ENCODE assay signal across 17 cellular contexts in the genomic region with DNA sequence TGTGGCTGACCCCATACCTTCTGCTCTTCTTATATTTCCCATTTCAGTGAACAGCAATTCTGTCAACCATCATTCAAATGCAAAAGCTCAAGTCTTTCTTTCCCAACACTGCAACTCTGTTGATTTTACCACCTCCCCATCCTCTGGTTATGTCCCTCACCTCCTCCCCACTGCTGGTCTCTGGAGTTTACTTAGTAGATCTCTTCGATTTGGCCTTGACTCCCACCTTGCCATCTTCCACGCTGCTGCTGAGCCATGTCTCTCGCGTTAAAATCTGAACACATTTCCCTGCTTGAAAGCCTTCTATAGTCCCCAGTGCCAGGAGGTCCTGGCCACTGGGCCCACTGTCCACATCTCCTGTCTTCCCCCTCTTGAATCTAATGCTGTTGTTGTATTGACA.
A peak's percentile ranks its signal among the peaks of the same experiment; 100 is the strongest.
DNase-seq lines count a peak whose midpoint lies in the region; ATAC-seq lines count a peak whose summit lies in the region.
"Had no signal": no experiment of that assay in that cellular context is flagged by ENCODE, and none has a peak within 500 bp of the region (broad histone marks: within the 10 kb centered on the region; RNA-seq: fewer than 3 reads in every experiment).

No MANE protein-coding gene starts in this region.

- no peak overlapping the region for H3K27ac ChIP-seq in CD8-positive, alpha-beta memory T cell (ENCODE audit: low read depth, low read length)
- H3K27ac ChIP-seq: RWPE1 had no signal

- DNase-seq in activated T-cell treated with anti-CD3 and anti-CD28 coated beads, Interleukin-2, amount 50 U/mL, for 24 hours, result no peak
- DNase-seq in activated T-cell treated with anti-CD3 and anti-CD28 coated beads, Interleukin-2, amount 50 U/mL, for 1 hour, result no peak
- DNase-seq in CD8-positive, alpha-beta memory T cell, result no peak
- no peak for DNase-seq in activated naive CD8-positive, alpha-beta T cell treated with anti-CD3 and anti-CD28 coated beads for 36 hours
- no peak for DNase-seq in natural killer cell treated with Interleukin-12 subunit alpha and Interleukin-12 subunit beta and Interleukin-15 and Interleukin-18, amount 100 ng/mL, for 72 hours (ENCODE audit: low spot score)
- DNase-seq in SK-N-DZ (ENCODE audit: low spot score) (no peak), DMS79 treated with DMSO at 0.1 percent for 48 hours (lab: John Stamatoyannopoulos, UW) (no peak)
- DNase-seq in stimulated activated naive CD4-positive, alpha-beta T cell treated with Interleukin-2 at 50 U/mL for 16 hours (lab: John Stamatoyannopoulos, UW), result no peak
- DNase-seq: CD4-positive, CD25-positive, alpha-beta regulatory T cell; DMS79; H9; NCI-H1417; NCI-H1930; NCI-H2171; NCI-H446; PC-3 had no signal

- H3K27me3 Mint-ChIP-seq in activated T-cell treated with anti-CD3 and anti-CD28 coated beads, Interleukin-2, amount 50 U/mL, for 24 hours, result no peaks in the 10 kb centered on the region
- no peaks in the 10 kb centered on the region for H3K27me3 Mint-ChIP-seq in CD8-positive, alpha-beta memory T cell
- no peaks in the 10 kb centered on the region for H3K27me3 Mint-ChIP-seq in activated naive CD8-positive, alpha-beta T cell treated with anti-CD3 and anti-CD28 coated beads for 36 hours
- H3K27me3 Mint-ChIP-seq in natural killer cell treated with Interleukin-12 subunit alpha and Interleukin-12 subunit beta and Interleukin-15 and Interleukin-18, amount 100 ng/mL, for 72 hours, result no peaks in the 10 kb centered on the region
- H3K27me3 Mint-ChIP-seq: CD4-positive, CD25-positive, alpha-beta regulatory T cell had no signal

- H3K36me3 Mint-ChIP-seq in activated T-cell treated with anti-CD3 and anti-CD28 coated beads, Interleukin-2, amount 50 U/mL, for 24 hours (ENCODE audit: low read depth), result peaks cover 41% of the 10 kb centered on the region
- peaks cover 9 to 35% (median 11%) of the 10 kb centered on the region in 3 donors for H3K36me3 Mint-ChIP-seq in CD8-positive, alpha-beta memory T cell
- H3K36me3 Mint-ChIP-seq in activated naive CD8-positive, alpha-beta T cell treated with anti-CD3 and anti-CD28 coated beads for 36 hours, result peaks cover 14% of the 10 kb centered on the region
- H3K36me3 Mint-ChIP-seq in natural killer cell treated with Interleukin-12 subunit alpha and Interleukin-12 subunit beta and Interleukin-15 and Interleukin-18, amount 100 ng/mL, for 72 hours, result peaks cover 7% of the 10 kb centered on the region

- CTCF ChIA-PET in CD8-positive, alpha-beta memory T cell (lab: Charles Lee), result no interaction called here

- no peak overlapping the region for H3K4me3 Mint-ChIP-seq in activated T-cell treated with anti-CD3 and anti-CD28 coated beads, Interleukin-2, amount 50 U/mL, for 24 hours
- peak overlapping the region in 1 of 7 donors; percentile 20 for H3K4me3 Mint-ChIP-seq in CD8-positive, alpha-beta memory T cell
- no peak overlapping the region for H3K4me3 Mint-ChIP-seq in activated naive CD8-positive, alpha-beta T cell treated with anti-CD3 and anti-CD28 coated beads for 36 hours
- peak overlapping the region; percentile 43 for H3K4me3 Mint-ChIP-seq in natural killer cell treated with Interleukin-12 subunit alpha and Interleukin-12 subunit beta and Interleukin-15 and Interleukin-18, amount 100 ng/mL, for 72 hours
- H3K4me3 Mint-ChIP-seq: H9 had no signal

- no peaks in the 10 kb centered on the region for H3K9me3 Mint-ChIP-seq in activated T-cell treated with anti-CD3 and anti-CD28 coated beads, Interleukin-2, amount 50 U/mL, for 24 hours
- H3K9me3 Mint-ChIP-seq in CD8-positive, alpha-beta memory T cell, result no peaks in the 10 kb centered on the region
- H3K9me3 Mint-ChIP-seq in activated naive CD8-positive, alpha-beta T cell treated with anti-CD3 and anti-CD28 coated beads for 36 hours, result no peaks in the 10 kb centered on the region
- H3K9me3 Mint-ChIP-seq in natural killer cell treated with Interleukin-12 subunit alpha and Interleukin-12 subunit beta and Interleukin-15 and Interleukin-18, amount 100 ng/mL, for 72 hours, result peaks cover 12% of the 10 kb centered on the region
- H3K9me3 Mint-ChIP-seq: H9 had no signal

- peaks cover 85% of the 10 kb centered on the region for H3K4me1 Mint-ChIP-seq in activated T-cell treated with anti-CD3 and anti-CD28 coated beads, Interleukin-2, amount 50 U/mL, for 24 hours (ENCODE audit: low read depth)
- peaks cover 62 to 80% (median 71%) of the 10 kb centered on the region in 3 donors for H3K4me1 Mint-ChIP-seq in CD8-positive, alpha-beta memory T cell
- peaks cover 61% of the 10 kb centered on the region for H3K4me1 Mint-ChIP-seq in activated naive CD8-positive, alpha-beta T cell treated with anti-CD3 and anti-CD28 coated beads for 36 hours
- peaks cover 46 to 56% of the 10 kb centered on the region in 2 donors for H3K4me1 Mint-ChIP-seq in natural killer cell treated with Interleukin-12 subunit alpha and Interleukin-12 subunit beta and Interleukin-15 and Interleukin-18, amount 100 ng/mL, for 72 hours (ENCODE audit: low read depth in 2 of 2)
- H3K4me1 Mint-ChIP-seq: H9 had no signal

- H3K36me3 ChIP-seq in CD8-positive, alpha-beta memory T cell (ENCODE audit: insufficient read depth, low read length), result no peaks in the 10 kb centered on the region

- H3K9me3 ChIP-seq in CD8-positive, alpha-beta memory T cell (ENCODE audit: low read length), result no peaks in the 10 kb centered on the region

- no peak for ATAC-seq in natural killer cell treated with Interleukin-12 subunit alpha and Interleukin-12 subunit beta and Interleukin-15 and Interleukin-18, amount 100 ng/mL, for 72 hours
- ATAC-seq: PC-3 had no signal

- H3K4me3 ChIP-seq in CD8-positive, alpha-beta memory T cell (ENCODE audit: low read length), result no peak overlapping the region

- no peaks in the 10 kb centered on the region for H3K27me3 ChIP-seq in CD8-positive, alpha-beta memory T cell (ENCODE audit: insufficient read depth, low read length, poor library complexity, severe bottlenecking)

- POLR2A ChIA-PET in CD8-positive, alpha-beta memory T cell (lab: Charles Lee), result no interaction called here

- H3K27ac Mint-ChIP-seq in activated T-cell treated with anti-CD3 and anti-CD28 coated beads, Interleukin-2, amount 50 U/mL, for 24 hours, result peak overlapping the region; percentile 23
- H3K27ac Mint-ChIP-seq in CD8-positive, alpha-beta memory T cell, result peak overlapping the region in 5 of 8 donors; percentile 0 to 73 (median 53)
- H3K27ac Mint-ChIP-seq in activated naive CD8-positive, alpha-beta T cell treated with anti-CD3 and anti-CD28 coated beads for 36 hours, result peak overlapping the region; percentile 21
- H3K27ac Mint-ChIP-seq in natural killer cell treated with Interleukin-12 subunit alpha and Interleukin-12 subunit beta and Interleukin-15 and Interleukin-18, amount 100 ng/mL, for 72 hours, result peak overlapping the region; percentile 4 to 89
- H3K27ac Mint-ChIP-seq: H9 had no signal

- peaks cover 16% of the 10 kb centered on the region for H3K4me1 ChIP-seq in CD8-positive, alpha-beta memory T cell (ENCODE audit: insufficient read depth, low read length)
